ENCODE assay signal across 9 cellular contexts in the genomic region with DNA sequence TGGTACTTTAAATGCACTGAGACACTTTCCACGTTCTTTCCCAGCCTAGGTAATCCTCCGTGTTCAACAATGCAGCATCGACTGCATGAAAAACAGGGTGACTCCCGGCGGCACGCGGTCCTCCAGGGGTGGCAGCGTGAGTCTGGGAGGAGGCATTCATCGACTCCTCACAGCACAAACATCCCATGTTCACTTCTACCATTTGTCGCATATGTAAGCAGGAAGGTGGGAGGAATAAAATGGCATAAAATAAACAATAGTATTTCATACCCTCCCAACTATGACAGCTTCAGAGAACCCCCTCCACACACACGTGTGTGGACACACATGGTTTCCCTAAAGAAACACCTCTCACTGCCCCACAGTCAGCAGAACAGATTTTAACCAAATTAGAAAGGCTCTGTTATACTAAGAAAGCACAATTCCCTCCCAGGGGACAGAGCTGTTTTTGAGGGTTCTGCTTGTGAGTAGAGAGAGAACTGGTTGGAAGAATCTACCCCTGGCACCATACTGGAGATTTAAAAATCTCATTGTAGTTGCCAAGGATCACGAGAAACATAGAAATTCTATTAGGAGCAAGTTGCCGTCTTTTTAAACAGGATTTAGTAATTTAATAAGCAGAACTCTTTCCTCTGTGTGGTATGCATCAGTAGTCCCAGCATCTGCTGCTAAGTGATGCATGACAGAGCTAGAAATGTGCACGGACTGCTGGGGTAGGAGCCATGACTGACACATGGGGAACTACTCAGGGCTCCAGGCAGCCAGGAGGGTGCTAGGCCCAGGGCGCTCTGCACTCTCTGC. TPM values are rescaled to one million over a fixed set of nuclear protein-coding genes. Genes with fewer than 3 reads are reported as not detected.
DNase-seq lines count a peak whose midpoint lies in the region; ATAC-seq and TF ChIP-seq lines count a peak whose summit lies in the region.
"Had no signal": no experiment of that assay in that cellular context is flagged by ENCODE, and none has a peak within 500 bp of the region (broad histone marks: within the 10 kb centered on the region; RNA-seq: fewer than 3 reads in every experiment).

No MANE protein-coding gene starts in this region.

- H3K4me3 Mint-ChIP-seq in brain: peak overlapping the region in 4 of 5 experiments; percentile 2 to 47 (median 18)
- H3K4me3 Mint-ChIP-seq in CD8-positive, alpha-beta T cell: no peak overlapping the region
- H3K4me3 Mint-ChIP-seq: T-helper 1 cell treated with Interleukin-12 subunit alpha and Interleukin-12 subunit beta and Interleukin-4 antibody, amounts not matched to agents 30 μg/mL and 1 μg/mL, for 36 hours had no signal

- no peak for TF ChIP-seq CTCF in brain (conservative IDR thresholded peaks at IDR 0.05)
- no peak for TF ChIP-seq CTCF in CD8-positive, alpha-beta T cell (IDR thresholded peaks at IDR 0.05)

- intact Hi-C loops in CD8-positive, alpha-beta T cell (cut with DNase I, micrococcal nuclease): no loop called here

- H3K36me3 Mint-ChIP-seq in brain: no peaks in the 10 kb centered on the region
- H3K36me3 Mint-ChIP-seq in CD8-positive, alpha-beta T cell: no peaks in the 10 kb centered on the region

- H3K4me1 ChIP-seq in CD8-positive, alpha-beta T cell (ENCODE audit: insufficient read depth, low read length): peaks cover 26% of the 10 kb centered on the region

- POLR2A ChIA-PET in CD8-positive, alpha-beta T cell (lab: Charles Lee): no interaction called here

- peaks cover 0 to 4% (median 0%) of the 10 kb centered on the region in 5 experiments for H3K9me3 Mint-ChIP-seq in brain
- H3K9me3 Mint-ChIP-seq in CD8-positive, alpha-beta T cell: no peaks in the 10 kb centered on the region
- H3K9me3 Mint-ChIP-seq: T-helper 1 cell treated with Interleukin-12 subunit alpha and Interleukin-12 subunit beta and Interleukin-4 antibody, amounts not matched to agents 30 μg/mL and 1 μg/mL, for 36 hours had no signal

- peak overlapping the region; percentile 14 to 69 (median 62) for H3K27ac Mint-ChIP-seq in brain
- H3K27ac Mint-ChIP-seq in CD8-positive, alpha-beta T cell: no peak overlapping the region
- H3K27ac Mint-ChIP-seq: T-helper 1 cell treated with Interleukin-12 subunit alpha and Interleukin-12 subunit beta and Interleukin-4 antibody, amounts not matched to agents 30 μg/mL and 1 μg/mL, for 36 hours had no signal

- no peaks in the 10 kb centered on the region for H3K27me3 ChIP-seq in CD8-positive, alpha-beta T cell (ENCODE audit: insufficient read depth, low read length)

- ATAC-seq in GM19468 (IDR thresholded peaks at IDR 0.05; ENCODE audit: extremely low read depth, unreplicated experiment): peak; percentile 41
- ATAC-seq in HG03460 (IDR thresholded peaks at IDR 0.05; ENCODE audit: unreplicated experiment): peak; percentile 60
- ATAC-seq in CD8-positive, alpha-beta T cell: no peak

- no peak overlapping the region for H3K4me3 ChIP-seq in CD8-positive, alpha-beta T cell (ENCODE audit: low read depth, low read length)

- DNase-seq in DMS 273 (lab: John Stamatoyannopoulos, UW; ENCODE audit: unreplicated experiment): peak; percentile 91
- no peak for DNase-seq in CD8-positive, alpha-beta T cell
- DNase-seq in SW480 (ENCODE audit: low spot score): no peak
- DNase-seq in NOMO-1 (lab: John Stamatoyannopoulos, UW; ENCODE audit: unreplicated experiment in 2 of 2): no peak
- DNase-seq in SW 1271 (lab: John Stamatoyannopoulos, UW): no peak

- peaks cover 54% of the 10 kb centered on the region for H3K27me3 Mint-ChIP-seq in brain
- peaks cover 4% of the 10 kb centered on the region for H3K27me3 Mint-ChIP-seq in CD8-positive, alpha-beta T cell (ENCODE audit: low read depth)

- H3K4me1 Mint-ChIP-seq in brain: peaks cover 42% of the 10 kb centered on the region
- H3K4me1 Mint-ChIP-seq in CD8-positive, alpha-beta T cell (ENCODE audit: low read depth): peaks cover 20% of the 10 kb centered on the region

- CTCF ChIA-PET in CD8-positive, alpha-beta T cell (lab: Charles Lee): interaction anchor here (1.0 to 2.1 kb wide), 3 partner anchors 9 to 20 kb away, joined by 4 to 8 read pairs (median 5); partner anchors contain the start of gene LSG1

- H3K9me3 ChIP-seq in CD8-positive, alpha-beta T cell (ENCODE audit: low read length): no peaks in the 10 kb centered on the region

- no peaks in the 10 kb centered on the region for H3K36me3 ChIP-seq in CD8-positive, alpha-beta T cell (ENCODE audit: insufficient read depth, low read length)

- H3K27ac ChIP-seq in CD8-positive, alpha-beta T cell (ENCODE audit: low read depth, low read length): no peak overlapping the region

RNA-seq across cellular contexts. Expression of gene FAM43A, which starts 6.0 kb away (rescaled TPM):
- polyA plus RNA-seq in brain (ENCODE audit: insufficient read depth, low read depth, low replicate concordance): 3.8 TPM
- 10 to 100 TPM; 12.7 to 13.0 TPM for total RNA-seq in CD8-positive, alpha-beta T cell

RNA-seq across cellular contexts. Expression of gene LSG1, which starts 19.7 kb away (rescaled TPM):
- 29.9 TPM for polyA plus RNA-seq in brain (ENCODE audit: insufficient read depth, low read depth, low replicate concordance)
- total RNA-seq in CD8-positive, alpha-beta T cell: 10 to 100 TPM; 63.8 to 69.6 TPM

RNA-seq across cellular contexts. Expression of gene TMEM44, which starts 58.5 kb away (rescaled TPM):
- polyA plus RNA-seq in brain (ENCODE audit: insufficient read depth, low read depth, low replicate concordance): 20.1 TPM
- 1 to 10 TPM; 1.0 to 2.4 TPM for total RNA-seq in CD8-positive, alpha-beta T cell
